Comparison of ENCODE assay signal across 1 cellular context in genomic region chr2:48607307-48608014, GRCh38.
TF ChIP-seq lines count a peak whose summit lies in the region.

No MANE protein-coding gene starts in this region.

TF ChIP-seq in K562, 482 proteins besides CTCF, POLR2A, EP300 and RAD21 (continued from another document and continues in another):
- no peak for TF ChIP-seq CHD7 (IDR thresholded peaks at IDR 0.05; ENCODE audit: low read depth, low read length)
- TF ChIP-seq MED1 (CRISPR knock-in tag; IDR thresholded peaks at IDR 0.05; ENCODE audit: borderline replicate concordance), result no peak
- peak; percentile 97 for TF ChIP-seq PKNOX1 (IDR thresholded peaks at IDR 0.05)
- TF ChIP-seq MTF1 (CRISPR knock-in tag; IDR thresholded peaks at IDR 0.05; ENCODE audit: borderline replicate concordance), result no peak
- TF ChIP-seq SRSF7 (optimal IDR thresholded peaks at IDR 0.05; ENCODE audit: low read depth, low read length), result no peak
- TF ChIP-seq BCLAF1 (IDR thresholded peaks at IDR 0.05; ENCODE audit: borderline replicate concordance in 1 of 2, control insufficient read depth in 1 of 2, low read depth in 2 of 2, low read length in 1 of 2), result no peak
- no peak for TF ChIP-seq U2AF1 (optimal IDR thresholded peaks at IDR 0.05; ENCODE audit: low read depth, low read length)
- TF ChIP-seq ARID1B (IDR thresholded peaks at IDR 0.05), result peak; percentile 85
- no peak for TF ChIP-seq HINFP (tag; conservative IDR thresholded peaks at IDR 0.05; ENCODE audit: low read depth)
- 0 out of 2 replicates have a peak, but pooled peaks have one; percentile 18 for TF ChIP-seq ZBTB2 (IDR thresholded peaks at IDR 0.05)
- peak; percentile 81 for TF ChIP-seq SMARCA4 (IDR thresholded peaks at IDR 0.05)
- no peak for TF ChIP-seq KLF1 (tag; IDR thresholded peaks at IDR 0.05)
- TF ChIP-seq NFRKB (IDR thresholded peaks at IDR 0.05; ENCODE audit: low read depth), result no peak
- no peak; the same call in 1 of the 2 replicates for TF ChIP-seq PBX2 (CRISPR knock-in tag; IDR thresholded peaks at IDR 0.05; ENCODE audit: low read depth)
- peak; percentile 75 for TF ChIP-seq PBX2 (tag; conservative IDR thresholded peaks at IDR 0.05; ENCODE audit: low read depth)
- TF ChIP-seq CBFA2T3 (IDR thresholded peaks at IDR 0.05), result peak; percentile 91
- TF ChIP-seq L3MBTL2 (IDR thresholded peaks at IDR 0.05), result no peak
- TF ChIP-seq MCM5 (IDR thresholded peaks at IDR 0.05; ENCODE audit: low read depth), result no peak
- TF ChIP-seq SOX6 (IDR thresholded peaks at IDR 0.05), result peak; percentile 81
- TF ChIP-seq ZNF282 (CRISPR knock-in tag; IDR thresholded peaks at IDR 0.05), result no peak
- TF ChIP-seq RBM34 (IDR thresholded peaks at IDR 0.05; ENCODE audit: borderline replicate concordance, insufficient read depth, low read length), result no peak
- TF ChIP-seq TRIM24 (IDR thresholded peaks at IDR 0.05), result peak; percentile 78
- TF ChIP-seq CC2D1A (IDR thresholded peaks at IDR 0.05), result peak; percentile 49; the same call in 1 of the 2 replicates
- TF ChIP-seq ATF2 (CRISPR knock-in tag; IDR thresholded peaks at IDR 0.05), result no peak
- no peak for TF ChIP-seq NR2F6 (CRISPR knock-in tag; IDR thresholded peaks at IDR 0.05)
- no peak for TF ChIP-seq ATF4 (CRISPR knock-in tag; IDR thresholded peaks at IDR 0.05)
- no peak for TF ChIP-seq JUND (IDR thresholded peaks at IDR 0.05; ENCODE audit: borderline replicate concordance, low read depth, low read length)
- peak; percentile 27; the same call in 1 of the 3 replicates for TF ChIP-seq JUND (tag; IDR thresholded peaks at IDR 0.05; ENCODE audit: borderline replicate concordance, low read depth, low read length)
- TF ChIP-seq GATAD2A (IDR thresholded peaks at IDR 0.05), result no peak
